8 cellular contexts compared by ENCODE assay signal in genomic region chr2:241391892-241392665, GRCh38. TPM values are rescaled to one million over a fixed set of nuclear protein-coding genes. Genes with fewer than 3 reads are reported as not detected.
DNase-seq lines count a peak whose midpoint lies in the region; ATAC-seq and TF ChIP-seq lines count a peak whose summit lies in the region.

No MANE protein-coding gene starts in this region.

- H3K27me3 ChIP-seq in OCI-LY1 (ENCODE audit: insufficient read depth, low read length) (no peaks in the 10 kb centered on the region), fibroblast of lung (ENCODE audit: control insufficient read depth, insufficient read depth, low read length) (no peaks in the 10 kb centered on the region), psoas muscle (ENCODE audit: insufficient read depth in 3 of 3, low read length in 2 of 3) (no peaks in the 10 kb centered on the region)

- no peak overlapping the region for H3K27ac Mint-ChIP-seq in activated CD8-positive, alpha-beta memory T cell treated with anti-CD3 and anti-CD28 coated beads, Interleukin-2, amount 10 ng/mL, durations not matched to agents 7 days and 5 days

- H3K9ac ChIP-seq in OCI-LY1 (ENCODE audit: low read length) (no peak overlapping the region), fibroblast of lung (ENCODE audit: insufficient read depth, low read length) (no peak overlapping the region)

- H3K27ac ChIP-seq in OCI-LY1 (ENCODE audit: low read depth, low read length, poor library complexity, severe bottlenecking) = no peak overlapping the region
- no peak overlapping the region for H3K27ac ChIP-seq in fibroblast of lung (ENCODE audit: insufficient read depth, low read length)
- no peak overlapping the region for H3K27ac ChIP-seq in psoas muscle
- H3K27ac ChIP-seq in RWPE1 = no peak overlapping the region

- no peak for DNase-seq in activated CD8-positive, alpha-beta memory T cell treated with anti-CD3 and anti-CD28 coated beads, Interleukin-2, amount 10 ng/mL, durations not matched to agents 7 days and 5 days
- DNase-seq in activated CD8-positive, alpha-beta memory T cell treated with anti-CD3 and anti-CD28 coated beads for 24 hours = no peak
- DNase-seq in fibroblast of lung (ENCODE audit: low read depth in 2 of 2) = peak in 1 of 2 donors; percentile 45
- no peak for DNase-seq in psoas muscle
- DNase-seq in stimulated activated CD4-positive, alpha-beta T cell treated with anti-CD3 and anti-CD28 coated beads, Interleukin-15, amount 100 ng/mL, for 24 hours = no peak
- DNase-seq in RWPE1 (ENCODE audit: low spot score) = no peak
- DNase-seq in NCI-H2107 treated with DMSO at 0.1 percent for 48 hours (lab: John Stamatoyannopoulos, UW; ENCODE audit: unreplicated experiment) = no peak

- H2AFZ ChIP-seq in OCI-LY1 (ENCODE audit: low read length) (no peak overlapping the region), fibroblast of lung (ENCODE audit: low read length) (no peak overlapping the region)

- no peaks in the 10 kb centered on the region for H3K79me2 ChIP-seq in OCI-LY1 (ENCODE audit: insufficient read depth, low read length)
- no peaks in the 10 kb centered on the region for H3K79me2 ChIP-seq in fibroblast of lung (ENCODE audit: control insufficient read depth, insufficient read depth, low read length)

- CTCF ChIA-PET in activated CD8-positive, alpha-beta memory T cell treated with anti-CD3 and anti-CD28 coated beads, Interleukin-2, amount 10 ng/mL, durations not matched to agents 7 days and 5 days (lab: Charles Lee) = interaction anchor here (0.7 to 1.3 kb wide), 4 partner anchors 11 to 314 kb away, joined by 3 to 4 read pairs (median 3); no protein-coding TSS in a partner anchor
- CTCF ChIA-PET in RWPE1 (lab: Yijun Ruan, JAX) = interaction anchor here (0.6 kb wide), 1 partner anchor 19 kb away, joined by 3 read pairs; no protein-coding TSS in a partner anchor

- POLR2A ChIA-PET in RWPE1 (lab: Yijun Ruan, JAX; ENCODE audit: low non-redundant PET) = no interaction called here

- TF ChIP-seq CTCF in OCI-LY1 (IDR thresholded peaks at IDR 0.05; ENCODE audit: low read length) = peak; percentile 63
- TF ChIP-seq CTCF in fibroblast of lung (conservative IDR thresholded peaks at IDR 0.05 in 1 of 2, IDR thresholded peaks at IDR 0.05 in 1 of 2; ENCODE audit: low read depth in 1 of 2, low read length in 2 of 2) = peak; percentile 48 to 54
- TF ChIP-seq CTCF in psoas muscle (IDR thresholded peaks at IDR 0.05) = peak; percentile 25
- no peak for TF ChIP-seq CTCF in RWPE1 (conservative IDR thresholded peaks at IDR 0.05; ENCODE audit: low read depth)

- no peak overlapping the region for H3K4me3 Mint-ChIP-seq in activated CD8-positive, alpha-beta memory T cell treated with anti-CD3 and anti-CD28 coated beads, Interleukin-2, amount 10 ng/mL, durations not matched to agents 7 days and 5 days

- H3K27me3 Mint-ChIP-seq in activated CD8-positive, alpha-beta memory T cell treated with anti-CD3 and anti-CD28 coated beads, Interleukin-2, amount 10 ng/mL, durations not matched to agents 7 days and 5 days = no peaks in the 10 kb centered on the region

- no peaks in the 10 kb centered on the region for H3K9me3 ChIP-seq in OCI-LY1 (ENCODE audit: low read length)
- no peaks in the 10 kb centered on the region for H3K9me3 ChIP-seq in fibroblast of lung (ENCODE audit: control insufficient read depth, insufficient read depth, low read depth, low read length)
- H3K9me3 ChIP-seq in psoas muscle = no peaks in the 10 kb centered on the region

- peaks cover 6% of the 10 kb centered on the region for H3K36me3 Mint-ChIP-seq in activated CD8-positive, alpha-beta memory T cell treated with anti-CD3 and anti-CD28 coated beads, Interleukin-2, amount 10 ng/mL, durations not matched to agents 7 days and 5 days

- H3K9me2 ChIP-seq in OCI-LY1 (ENCODE audit: low read depth, low read length) = no peaks in the 10 kb centered on the region

- H3K4me1 Mint-ChIP-seq in activated CD8-positive, alpha-beta memory T cell treated with anti-CD3 and anti-CD28 coated beads, Interleukin-2, amount 10 ng/mL, durations not matched to agents 7 days and 5 days = peaks cover 8% of the 10 kb centered on the region

- no peak overlapping the region for H3K4me2 ChIP-seq in OCI-LY1 (ENCODE audit: low read length)
- no peak overlapping the region for H3K4me2 ChIP-seq in fibroblast of lung (ENCODE audit: extremely low read depth, insufficient read depth, low read length)

- H3K4me1 ChIP-seq in OCI-LY1 (ENCODE audit: insufficient read depth, low read length, severe bottlenecking) = no peaks in the 10 kb centered on the region
- no peaks in the 10 kb centered on the region for H3K4me1 ChIP-seq in fibroblast of lung (ENCODE audit: control insufficient read depth, extremely low read depth, insufficient read depth, low read length)
- H3K4me1 ChIP-seq in psoas muscle = no peaks in the 10 kb centered on the region

- H4K20me1 ChIP-seq in OCI-LY1 (ENCODE audit: insufficient read depth, low read length) (no peaks in the 10 kb centered on the region), fibroblast of lung (ENCODE audit: control insufficient read depth, extremely low read depth, insufficient read depth, low read length) (no peaks in the 10 kb centered on the region)

- H3K4me3 ChIP-seq in OCI-LY1 (ENCODE audit: low read depth, low read length, poor library complexity, severe bottlenecking) (no peak overlapping the region), fibroblast of lung (replicated peaks in 1 of 4; ENCODE audit: control extremely low read depth in 1 of 4, insufficient read depth in 1 of 4, low read depth in 3 of 4, low read length in 4 of 4) (no peak overlapping the region), psoas muscle (no peak overlapping the region)

- WGBS in psoas muscle, 3 donors = 72 to 78% (median 76%) methylated on average over 6 of the region's 6 CpGs

- intact Hi-C loops in psoas muscle (cut with DNase I) = no loop called here

- no peaks in the 10 kb centered on the region for H3K9me3 Mint-ChIP-seq in activated CD8-positive, alpha-beta memory T cell treated with anti-CD3 and anti-CD28 coated beads, Interleukin-2, amount 10 ng/mL, durations not matched to agents 7 days and 5 days (ENCODE audit: low read depth)

- H3K36me3 ChIP-seq in OCI-LY1 (ENCODE audit: insufficient read depth, low read length) = no peaks in the 10 kb centered on the region
- H3K36me3 ChIP-seq in fibroblast of lung (ENCODE audit: control insufficient read depth, insufficient read depth, low read length) = no peaks in the 10 kb centered on the region
- H3K36me3 ChIP-seq in psoas muscle (ENCODE audit: insufficient read depth in 1 of 2, low read depth in 1 of 2) = peaks cover 0 to 5% of the 10 kb centered on the region in 2 donors

- peak; percentile 39 for ATAC-seq in activated CD8-positive, alpha-beta memory T cell treated with anti-CD3 and anti-CD28 coated beads, Interleukin-2, amount 10 ng/mL, durations not matched to agents 7 days and 5 days
- ATAC-seq in psoas muscle = peak in 2 of 4 donors; percentile 44 to 52

- H3F3A ChIP-seq in OCI-LY1 (ENCODE audit: insufficient read depth, low read length) = no peaks in the 10 kb centered on the region

RNA-seq across cellular contexts. Expression of gene FARP2, which starts 36.0 kb away (rescaled TPM):
- 10 to 100 TPM; 24.0 to 25.4 TPM for total RNA-seq in activated CD8-positive, alpha-beta memory T cell treated with anti-CD3 and anti-CD28 coated beads, Interleukin-2, amount 10 ng/mL, durations not matched to agents 7 days and 5 days
- total RNA-seq in fibroblast of lung (28.2 and 29.3 TPM in 2 replicates), psoas muscle (10 to 100 TPM; 17.4 to 18.4 (median 17.7) TPM)
- polyA plus RNA-seq in fibroblast of lung (31.7 and 41.0 TPM in 2 replicates), psoas muscle (1 to 10 TPM; 5.8 to 8.4 (median 6.0) TPM)
- polyA plus RNA-seq in fibroblast of lung (2012) = 21.9 and 33.9 TPM in 2 replicates
- polyA minus RNA-seq in fibroblast of lung (ENCODE audit: low replicate concordance) = 58.0 and 66.6 TPM in 2 replicates
